ENCODE assay signal across 9 cellular contexts in the genomic region with DNA sequence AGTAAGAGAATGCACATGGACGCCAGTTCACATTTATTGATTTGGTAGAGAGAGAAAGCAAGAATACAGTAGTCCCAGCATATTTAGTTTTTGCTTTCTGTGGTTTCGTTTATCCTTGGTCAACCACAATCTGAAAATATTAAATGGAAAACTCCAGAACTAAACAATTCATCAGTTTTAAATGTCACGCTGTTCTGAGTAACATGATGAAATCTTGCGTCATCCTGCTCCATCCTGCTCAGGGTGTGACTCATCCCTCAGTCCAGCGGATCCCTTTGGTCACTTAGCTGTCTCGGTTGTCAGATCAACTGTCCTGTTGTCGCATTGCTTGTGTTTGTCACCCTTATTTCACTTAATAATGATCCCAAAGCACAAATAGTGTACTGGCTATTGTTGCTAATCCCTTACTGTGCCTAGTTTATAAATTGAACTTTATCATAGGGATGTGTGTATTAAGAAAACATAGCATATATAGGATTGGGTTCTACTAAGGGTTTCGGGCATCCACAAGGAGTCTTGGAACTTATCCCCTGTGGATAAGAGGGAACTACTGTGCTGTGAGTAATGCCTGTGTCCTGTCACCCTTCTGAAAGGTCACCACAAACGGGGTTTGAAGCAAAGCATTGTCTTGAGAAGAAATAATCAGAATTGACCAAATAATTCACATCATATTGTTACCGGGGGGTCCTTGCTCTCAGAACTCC.
DNase-seq lines count a peak whose midpoint lies in the region; ATAC-seq and TF ChIP-seq lines count a peak whose summit lies in the region.
"Had no signal": no experiment of that assay in that cellular context is flagged by ENCODE, and none has a peak within 500 bp of the region (broad histone marks: within the 10 kb centered on the region; RNA-seq: fewer than 3 reads in every experiment).

No MANE protein-coding gene starts in this region.

- RAD21 ChIA-PET in HCT116 (lab: Charles Lee; ENCODE audit: low non-redundant PET in 1 of 2, low total read pairs in 2 of 2, uncharacterized antibody in 2 of 2, unreplicated experiment in 2 of 2) = no interaction called here

- no peak for TF ChIP-seq RAD21 in HCT116 (IDR thresholded peaks at IDR 0.05; ENCODE audit: low read depth)

- H4K20me1 ChIP-seq in HCT116 (ENCODE audit: insufficient read depth) = no peaks in the 10 kb centered on the region

- no peaks in the 10 kb centered on the region for H3K36me3 ChIP-seq in HCT116 (ENCODE audit: control insufficient read depth in 1 of 2, insufficient read depth in 2 of 2, low read length in 2 of 2)
- no peaks in the 10 kb centered on the region for H3K36me3 ChIP-seq in WERI-Rb-1
- H3K36me3 ChIP-seq in esophagus squamous epithelium = no peaks in the 10 kb centered on the region
- H3K36me3 ChIP-seq: left ventricle myocardium inferior had no signal

- no peaks in the 10 kb centered on the region for H3K9me3 ChIP-seq in HCT116 (ENCODE audit: control insufficient read depth in 1 of 2, insufficient read depth in 1 of 2, low read depth in 1 of 2, low read length in 2 of 2)
- H3K9me3 ChIP-seq in WERI-Rb-1 (ENCODE audit: severe bottlenecking) = no peaks in the 10 kb centered on the region
- no peaks in the 10 kb centered on the region for H3K9me3 ChIP-seq in esophagus squamous epithelium

- no peak overlapping the region for H3K9ac ChIP-seq in HCT116 (ENCODE audit: low read length)

- DNase-seq in HCT116 (ENCODE audit: low read depth, low spot score) (peak; percentile 74), OCI-M1 (lab: John Stamatoyannopoulos, UW) (peak; percentile 87), skeletal muscle cell (ENCODE audit: low read depth) (peak; percentile 40), WERI-Rb-1 (no peak), esophagus squamous epithelium (lab: John Stamatoyannopoulos, UW) (no peak)
- DNase-seq: left ventricle myocardium inferior had no signal

- peaks cover 3 to 18% of the 10 kb centered on the region in 2 experiments; a peak in 3 of 4 replicates for H3K4me1 ChIP-seq in HCT116 (ENCODE audit: control insufficient read depth in 1 of 2, insufficient read depth in 2 of 2, low read length in 2 of 2)
- peaks cover 0 to 14% (median 0%) of the 10 kb centered on the region in 3 donors for H3K4me1 ChIP-seq in esophagus squamous epithelium
- H3K4me1 ChIP-seq: left ventricle myocardium inferior had no signal

- no peak for TF ChIP-seq CTCF in HCT116 (IDR thresholded peaks at IDR 0.05 in 2 of 3, conservative IDR thresholded peaks at IDR 0.05 in 1 of 3; ENCODE audit: borderline replicate concordance in 1 of 3, insufficient read depth in 1 of 3, low read depth in 2 of 3, low read length in 2 of 3)
- no peak for TF ChIP-seq CTCF in WERI-Rb-1 (IDR thresholded peaks at IDR 0.05; ENCODE audit: low read depth, low read length)
- TF ChIP-seq CTCF in esophagus squamous epithelium (IDR thresholded peaks at IDR 0.05) = no peak

- ATAC-seq in HCT116 (peak; percentile 69), esophagus mucosa (peak; percentile 85), GM18909 (IDR thresholded peaks at IDR 0.05; ENCODE audit: poor library complexity, unreplicated experiment) (no peak), HG02970 (IDR thresholded peaks at IDR 0.05; ENCODE audit: low FRiP score, unreplicated experiment) (no peak)

- H3K27ac ChIP-seq in HCT116 (ENCODE audit: low read depth, low read length) (no peak overlapping the region), WERI-Rb-1 (no peak overlapping the region), esophagus squamous epithelium (no peak overlapping the region)
- H3K27ac ChIP-seq: left ventricle myocardium inferior had no signal

- WGBS in esophagus squamous epithelium, 2 donors = 48 to 64% methylated on average over 10 of the region's 10 CpGs

- CTCF ChIA-PET in HCT116 (lab: Charles Lee) = interaction anchor here (1.4 kb wide), 1 partner anchor 174 kb away, joined by 3 read pairs; no protein-coding TSS in a partner anchor

- no peak overlapping the region for H3K4me3 ChIP-seq in HCT116 (replicated peaks in 1 of 2; ENCODE audit: low read depth in 1 of 2, low read length in 2 of 2)
- H3K4me3 ChIP-seq in skeletal muscle cell (ENCODE audit: low read depth, low read length) = no peak overlapping the region
- H3K4me3 ChIP-seq in WERI-Rb-1 (ENCODE audit: low read depth, low read length) = no peak overlapping the region
- no peak overlapping the region for H3K4me3 ChIP-seq in esophagus squamous epithelium
- H3K4me3 ChIP-seq: left ventricle myocardium inferior had no signal

- TF ChIP-seq POLR2A in HCT116 (IDR thresholded peaks at IDR 0.05; ENCODE audit: borderline replicate concordance, extremely low read depth, insufficient read depth, insufficient read length) = no peak
- TF ChIP-seq POLR2A in esophagus squamous epithelium (IDR thresholded peaks at IDR 0.05) = no peak

- H3K9me2 ChIP-seq in HCT116 (ENCODE audit: insufficient read depth) = no peaks in the 10 kb centered on the region

- POLR2A ChIA-PET in HCT116 (lab: Charles Lee) = no interaction called here

- H3K79me2 ChIP-seq in HCT116 (ENCODE audit: insufficient read depth, low read length) = no peaks in the 10 kb centered on the region

- peak overlapping the region; percentile 70 for H2AFZ ChIP-seq in HCT116 (ENCODE audit: low read depth, low read length, poor library complexity, severe bottlenecking)

- peak overlapping the region; percentile 55 for H3K4me2 ChIP-seq in HCT116 (ENCODE audit: low read length)

- intact Hi-C loops in HCT116 (cut with micrococcal nuclease) = loop anchor here (10.0 kb wide), 1 partner anchor 1042 kb away; no protein-coding TSS in a partner anchor
- intact Hi-C loops in esophagus squamous epithelium (cut with DNase I) = no loop called here

- BruUV-seq in HCT116 (replicated peaks; lab: Mats Ljungman, UMichigan) = TSS peak; percentile 94

- peaks cover 13% of the 10 kb centered on the region for H3K27me3 ChIP-seq in HCT116 (ENCODE audit: insufficient read depth, low read length)
- no peaks in the 10 kb centered on the region for H3K27me3 ChIP-seq in WERI-Rb-1 (ENCODE audit: insufficient read depth, low read depth, severe bottlenecking)
- no peaks in the 10 kb centered on the region for H3K27me3 ChIP-seq in esophagus squamous epithelium

TF ChIP-seq in HCT116, 20 proteins besides CTCF, POLR2A, EP300 and RAD21 (continues in another document):
- TF ChIP-seq SIN3A (IDR thresholded peaks at IDR 0.05; ENCODE audit: low read depth) = peak; percentile 61; the same call in 1 of the 2 replicates
- TF ChIP-seq CEBPB (IDR thresholded peaks at IDR 0.05; ENCODE audit: low read depth) = peak; percentile 93
- TF ChIP-seq TCF7L2 (IDR thresholded peaks at IDR 0.05; ENCODE audit: borderline replicate concordance, extremely low read depth, insufficient read depth, insufficient read length) = peak; percentile 79
- TF ChIP-seq SRF (IDR thresholded peaks at IDR 0.05; ENCODE audit: low read depth) = no peak
- TF ChIP-seq ZFX (IDR thresholded peaks at IDR 0.05) = no peak
- peak; percentile 62 for TF ChIP-seq POLR2AphosphoS5 (IDR thresholded peaks at IDR 0.05; ENCODE audit: low read depth, low read length)
- TF ChIP-seq EGR1 (IDR thresholded peaks at IDR 0.05; ENCODE audit: low read depth) = no peak
- TF ChIP-seq, protein P1, sequence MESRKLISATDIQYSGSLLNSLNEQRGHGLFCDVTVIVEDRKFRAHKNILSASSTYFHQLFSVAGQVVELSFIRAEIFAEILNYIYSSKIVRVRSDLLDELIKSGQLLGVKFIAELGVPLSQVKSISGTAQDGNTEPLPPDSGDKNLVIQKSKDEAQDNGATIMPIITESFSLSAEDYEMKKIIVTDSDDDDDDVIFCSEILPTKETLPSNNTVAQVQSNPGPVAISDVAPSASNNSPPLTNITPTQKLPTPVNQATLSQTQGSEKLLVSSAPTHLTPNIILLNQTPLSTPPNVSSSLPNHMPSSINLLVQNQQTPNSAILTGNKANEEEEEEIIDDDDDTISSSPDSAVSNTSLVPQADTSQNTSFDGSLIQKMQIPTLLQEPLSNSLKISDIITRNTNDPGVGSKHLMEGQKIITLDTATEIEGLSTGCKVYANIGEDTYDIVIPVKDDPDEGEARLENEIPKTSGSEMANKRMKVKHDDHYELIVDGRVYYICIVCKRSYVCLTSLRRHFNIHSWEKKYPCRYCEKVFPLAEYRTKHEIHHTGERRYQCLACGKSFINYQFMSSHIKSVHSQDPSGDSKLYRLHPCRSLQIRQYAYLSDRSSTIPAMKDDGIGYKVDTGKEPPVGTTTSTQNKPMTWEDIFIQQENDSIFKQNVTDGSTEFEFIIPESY (IDR thresholded peaks at IDR 0.05; ENCODE audit: extremely low read depth, insufficient replicate concordance, low read length) = no peak
- TF ChIP-seq SP1 (IDR thresholded peaks at IDR 0.05; ENCODE audit: low read depth) = peak; percentile 70
- TF ChIP-seq, protein P2, sequence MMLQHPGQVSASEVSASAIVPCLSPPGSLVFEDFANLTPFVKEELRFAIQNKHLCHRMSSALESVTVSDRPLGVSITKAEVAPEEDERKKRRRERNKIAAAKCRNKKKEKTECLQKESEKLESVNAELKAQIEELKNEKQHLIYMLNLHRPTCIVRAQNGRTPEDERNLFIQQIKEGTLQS (IDR thresholded peaks at IDR 0.05) = peak; percentile 90
- TF ChIP-seq CBX3 (IDR thresholded peaks at IDR 0.05; ENCODE audit: low read depth) = peak; percentile 72; the same call in 1 of the 2 replicates
- TF ChIP-seq, protein P3, sequence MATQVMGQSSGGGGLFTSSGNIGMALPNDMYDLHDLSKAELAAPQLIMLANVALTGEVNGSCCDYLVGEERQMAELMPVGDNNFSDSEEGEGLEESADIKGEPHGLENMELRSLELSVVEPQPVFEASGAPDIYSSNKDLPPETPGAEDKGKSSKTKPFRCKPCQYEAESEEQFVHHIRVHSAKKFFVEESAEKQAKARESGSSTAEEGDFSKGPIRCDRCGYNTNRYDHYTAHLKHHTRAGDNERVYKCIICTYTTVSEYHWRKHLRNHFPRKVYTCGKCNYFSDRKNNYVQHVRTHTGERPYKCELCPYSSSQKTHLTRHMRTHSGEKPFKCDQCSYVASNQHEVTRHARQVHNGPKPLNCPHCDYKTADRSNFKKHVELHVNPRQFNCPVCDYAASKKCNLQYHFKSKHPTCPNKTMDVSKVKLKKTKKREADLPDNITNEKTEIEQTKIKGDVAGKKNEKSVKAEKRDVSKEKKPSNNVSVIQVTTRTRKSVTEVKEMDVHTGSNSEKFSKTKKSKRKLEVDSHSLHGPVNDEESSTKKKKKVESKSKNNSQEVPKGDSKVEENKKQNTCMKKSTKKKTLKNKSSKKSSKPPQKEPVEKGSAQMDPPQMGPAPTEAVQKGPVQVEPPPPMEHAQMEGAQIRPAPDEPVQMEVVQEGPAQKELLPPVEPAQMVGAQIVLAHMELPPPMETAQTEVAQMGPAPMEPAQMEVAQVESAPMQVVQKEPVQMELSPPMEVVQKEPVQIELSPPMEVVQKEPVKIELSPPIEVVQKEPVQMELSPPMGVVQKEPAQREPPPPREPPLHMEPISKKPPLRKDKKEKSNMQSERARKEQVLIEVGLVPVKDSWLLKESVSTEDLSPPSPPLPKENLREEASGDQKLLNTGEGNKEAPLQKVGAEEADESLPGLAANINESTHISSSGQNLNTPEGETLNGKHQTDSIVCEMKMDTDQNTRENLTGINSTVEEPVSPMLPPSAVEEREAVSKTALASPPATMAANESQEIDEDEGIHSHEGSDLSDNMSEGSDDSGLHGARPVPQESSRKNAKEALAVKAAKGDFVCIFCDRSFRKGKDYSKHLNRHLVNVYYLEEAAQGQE (IDR thresholded peaks at IDR 0.05; ENCODE audit: low read depth) = no peak

Comparison
In these comparisons a context has a peak if more than half of its experiments do, and no peak if none do; other contexts are left out.
1. ATAC-seq: peak in HCT116 (single experiment) and esophagus mucosa (single experiment); none in GM18909 (single experiment) and HG02970 (single experiment).
2. DNase-seq: peak in HCT116 (single experiment), OCI-M1 (single experiment) and skeletal muscle cell (single experiment); none in WERI-Rb-1 (single experiment) and esophagus squamous epithelium (single experiment).